In the genomic region with DNA sequence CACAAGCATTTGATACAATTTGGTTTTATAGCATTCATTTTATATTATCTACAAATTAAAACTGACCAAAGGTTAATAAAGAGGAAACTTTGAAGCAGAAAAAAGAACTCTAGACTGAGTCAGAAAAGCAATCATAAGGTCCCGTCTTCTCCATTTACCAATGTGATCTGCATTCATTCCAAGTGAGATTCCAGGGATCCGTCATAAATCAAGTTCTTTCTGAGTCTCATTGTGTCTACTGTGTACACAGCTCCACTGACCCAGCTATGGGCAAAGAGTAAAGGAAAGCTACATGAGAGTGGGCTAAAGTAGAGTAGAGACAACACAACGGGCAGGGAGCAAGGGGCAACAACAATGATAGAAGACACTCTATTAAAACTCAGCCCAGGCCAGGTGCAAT, we compare ENCODE assay signal across 20 cellular contexts. TPM values are rescaled to one million over a fixed set of nuclear protein-coding genes. Genes with fewer than 3 reads are reported as not detected.
DNase-seq lines count a peak whose midpoint lies in the region; ATAC-seq and TF ChIP-seq lines count a peak whose summit lies in the region.
"Had no signal": no experiment of that assay in that cellular context is flagged by ENCODE, and none has a peak within 500 bp of the region (broad histone marks: within the 10 kb centered on the region; RNA-seq: fewer than 3 reads in every experiment).

No MANE protein-coding gene starts in this region.

- H3F3A ChIP-seq in neural progenitor cell (ENCODE audit: low read depth) (peaks cover 5% of the 10 kb centered on the region), smooth muscle cell (ENCODE audit: low read depth) (peaks cover 5% of the 10 kb centered on the region)

- H4K20me1 ChIP-seq in osteoblast (ENCODE audit: insufficient read depth, low read length) (peaks cover 16% of the 10 kb centered on the region), neural progenitor cell (ENCODE audit: low read depth) (no peaks in the 10 kb centered on the region), smooth muscle cell (ENCODE audit: low read depth) (peaks cover 96% of the 10 kb centered on the region)

- H3K27ac Mint-ChIP-seq in activated CD4-positive, alpha-beta T cell treated with anti-CD3 and anti-CD28 coated beads for 36 hours = no peak overlapping the region
- no peak overlapping the region for H3K27ac Mint-ChIP-seq in neural progenitor cell
- H3K27ac Mint-ChIP-seq: B cell; CD8-positive, alpha-beta T cell had no signal

- H3K27ac ChIP-seq in osteoblast (ENCODE audit: low read depth, low read length) = no peak overlapping the region
- H3K27ac ChIP-seq in gastrocnemius medialis = peak overlapping the region in 1 of 4 donors; percentile 4
- H3K27ac ChIP-seq in neural progenitor cell = no peak overlapping the region
- H3K27ac ChIP-seq in suprapubic skin = no peak overlapping the region
- no peak overlapping the region for H3K27ac ChIP-seq in smooth muscle cell (ENCODE audit: low read depth)
- H3K27ac ChIP-seq: 22Rv1, BLaER1, C4-2B, GM23248 had no signal

- DNase-seq in NCI-H69 (lab: John Stamatoyannopoulos, UW) (peak; percentile 21), left kidney (ENCODE audit: low read depth, low spot score) (peak; percentile 29), osteoblast (ENCODE audit: insufficient read length, low spot score, missing footprints) (peak; percentile 18), gastrocnemius medialis (no peak), neural progenitor cell (ENCODE audit: low spot score) (no peak), suprapubic skin (ENCODE audit: low spot score in 2 of 2) (no peak), smooth muscle cell (lab: John Stamatoyannopoulos, UW; ENCODE audit: unreplicated experiment) (no peak)
- no peak for DNase-seq in activated CD4-positive, alpha-beta T cell treated with anti-CD3 and anti-CD28 coated beads for 36 hours
- DNase-seq: Caco-2; CD4-positive, CD25-positive, alpha-beta regulatory T cell; CD8-positive, alpha-beta T cell; DMS153; DND-41; GM23248; H7; HCEC 1CT had no signal

- H3K36me3 ChIP-seq in osteoblast (ENCODE audit: insufficient read depth, low read length) (no peaks in the 10 kb centered on the region), gastrocnemius medialis (no peaks in the 10 kb centered on the region), neural progenitor cell (no peaks in the 10 kb centered on the region), suprapubic skin (no peaks in the 10 kb centered on the region), smooth muscle cell (ENCODE audit: low read depth) (no peaks in the 10 kb centered on the region)

- no peak overlapping the region for H2AFZ ChIP-seq in osteoblast (ENCODE audit: low read length)
- no peak overlapping the region for H2AFZ ChIP-seq in neural progenitor cell (replicated peaks)
- no peak overlapping the region for H2AFZ ChIP-seq in smooth muscle cell (ENCODE audit: low read depth)
- H2AFZ ChIP-seq: GM23248 had no signal

- H3K9me3 Mint-ChIP-seq in activated CD4-positive, alpha-beta T cell treated with anti-CD3 and anti-CD28 coated beads for 36 hours (ENCODE audit: low read depth) = no peaks in the 10 kb centered on the region
- H3K9me3 Mint-ChIP-seq in neural progenitor cell = no peaks in the 10 kb centered on the region
- H3K9me3 Mint-ChIP-seq: CD4-positive, CD25-positive, alpha-beta regulatory T cell; CD8-positive, alpha-beta T cell had no signal

- peak; percentile 65 to 90 for ATAC-seq in gastrocnemius medialis
- no peak for ATAC-seq in activated CD4-positive, alpha-beta T cell treated with anti-CD3 and anti-CD28 coated beads for 36 hours
- ATAC-seq: CD8-positive, alpha-beta T cell had no signal

- peaks cover 29% of the 10 kb centered on the region for H3K4me1 Mint-ChIP-seq in activated CD4-positive, alpha-beta T cell treated with anti-CD3 and anti-CD28 coated beads for 36 hours
- peaks cover 7% of the 10 kb centered on the region for H3K4me1 Mint-ChIP-seq in neural progenitor cell

- H3K27me3 ChIP-seq in osteoblast (ENCODE audit: insufficient read depth, low read length) (no peaks in the 10 kb centered on the region), gastrocnemius medialis (no peaks in the 10 kb centered on the region), neural progenitor cell (no peaks in the 10 kb centered on the region), suprapubic skin (no peaks in the 10 kb centered on the region), smooth muscle cell (ENCODE audit: low read depth) (no peaks in the 10 kb centered on the region)
- H3K27me3 ChIP-seq: BLaER1 had no signal

- intact Hi-C loops in gastrocnemius medialis (cut with DNase I; ENCODE audit: low total_unique reads) = no loop called here
- intact Hi-C loops in activated CD4-positive, alpha-beta T cell treated with anti-CD3 and anti-CD28 coated beads for 36 hours (cut with DNase I, micrococcal nuclease) = no loop called here

- WGBS in suprapubic skin = 93% methylated on average over 3 of the region's 3 CpGs
- WGBS in smooth muscle cell (ENCODE audit: low lambda C conversion rate) = 96% methylated on average over 3 of the region's 3 CpGs

- H3K4me3 ChIP-seq in osteoblast (ENCODE audit: insufficient read depth, low read length) (no peak overlapping the region), gastrocnemius medialis (no peak overlapping the region), neural progenitor cell (no peak overlapping the region), suprapubic skin (no peak overlapping the region), smooth muscle cell (no peak overlapping the region)
- H3K4me3 ChIP-seq: BLaER1, GM23248 had no signal

- POLR2A ChIA-PET in activated CD4-positive, alpha-beta T cell treated with anti-CD3 and anti-CD28 coated beads for 36 hours (lab: Charles Lee) = no interaction called here

- H3K4me1 ChIP-seq in osteoblast (ENCODE audit: insufficient read depth, low read length) = no peaks in the 10 kb centered on the region
- H3K4me1 ChIP-seq in gastrocnemius medialis = peaks cover 0 to 15% of the 10 kb centered on the region in 2 donors
- peaks cover 8% of the 10 kb centered on the region for H3K4me1 ChIP-seq in neural progenitor cell
- no peaks in the 10 kb centered on the region for H3K4me1 ChIP-seq in suprapubic skin
- peaks cover 5% of the 10 kb centered on the region for H3K4me1 ChIP-seq in smooth muscle cell (ENCODE audit: low read depth)
- H3K4me1 ChIP-seq: BLaER1 had no signal

- TF ChIP-seq CTCF in osteoblast (IDR thresholded peaks at IDR 0.05; ENCODE audit: extremely low read depth, low read depth, low read length) (no peak), gastrocnemius medialis (IDR thresholded peaks at IDR 0.05 in 4 of 5, conservative IDR thresholded peaks at IDR 0.05 in 1 of 5) (no peak), neural progenitor cell (IDR thresholded peaks at IDR 0.05) (no peak), suprapubic skin (IDR thresholded peaks at IDR 0.05) (no peak), smooth muscle cell (IDR thresholded peaks at IDR 0.05; ENCODE audit: borderline replicate concordance, insufficient read depth, poor library complexity, severe bottlenecking) (no peak)

- H3K79me2 ChIP-seq in osteoblast (ENCODE audit: insufficient read depth, low read length) = peaks cover 44% of the 10 kb centered on the region
- peaks cover 96% of the 10 kb centered on the region for H3K79me2 ChIP-seq in neural progenitor cell (ENCODE audit: low read depth)
- peaks cover 91% of the 10 kb centered on the region for H3K79me2 ChIP-seq in smooth muscle cell (ENCODE audit: low read depth)

- no peak overlapping the region for H3K4me2 ChIP-seq in osteoblast (ENCODE audit: insufficient read depth, low read length)
- no peak overlapping the region for H3K4me2 ChIP-seq in neural progenitor cell
- H3K4me2 ChIP-seq in smooth muscle cell = no peak overlapping the region
- H3K4me2 ChIP-seq: BLaER1 had no signal

- no peaks in the 10 kb centered on the region for H3K9me3 ChIP-seq in osteoblast (ENCODE audit: low read depth, low read length)
- no peaks in the 10 kb centered on the region for H3K9me3 ChIP-seq in gastrocnemius medialis
- no peaks in the 10 kb centered on the region for H3K9me3 ChIP-seq in neural progenitor cell (ENCODE audit: low read depth)
- H3K9me3 ChIP-seq in suprapubic skin = no peaks in the 10 kb centered on the region
- no peaks in the 10 kb centered on the region for H3K9me3 ChIP-seq in smooth muscle cell (replicated peaks; ENCODE audit: low read depth)
- H3K9me3 ChIP-seq: BLaER1, Caco-2 had no signal

- CTCF ChIA-PET in activated CD4-positive, alpha-beta T cell treated with anti-CD3 and anti-CD28 coated beads for 36 hours (lab: Charles Lee) = no interaction called here

- no peak overlapping the region for H3K4me3 Mint-ChIP-seq in activated CD4-positive, alpha-beta T cell treated with anti-CD3 and anti-CD28 coated beads for 36 hours
- H3K4me3 Mint-ChIP-seq in neural progenitor cell = no peak overlapping the region
- H3K4me3 Mint-ChIP-seq: B cell; CD4-positive, CD25-positive, alpha-beta regulatory T cell; CD8-positive, alpha-beta T cell had no signal

- TF ChIP-seq POLR2A in gastrocnemius medialis (IDR thresholded peaks at IDR 0.05) (no peak), suprapubic skin (IDR thresholded peaks at IDR 0.05) (no peak)

- H3K9ac ChIP-seq in neural progenitor cell (no peak overlapping the region), smooth muscle cell (ENCODE audit: low read depth) (no peak overlapping the region)
- H3K9ac ChIP-seq: BLaER1, GM23248 had no signal

- H3K36me3 Mint-ChIP-seq in activated CD4-positive, alpha-beta T cell treated with anti-CD3 and anti-CD28 coated beads for 36 hours (ENCODE audit: low read depth) = peaks cover 6% of the 10 kb centered on the region
- peaks cover 14% of the 10 kb centered on the region for H3K36me3 Mint-ChIP-seq in neural progenitor cell

- H3K27me3 Mint-ChIP-seq in activated CD4-positive, alpha-beta T cell treated with anti-CD3 and anti-CD28 coated beads for 36 hours = no peaks in the 10 kb centered on the region
- H3K27me3 Mint-ChIP-seq in neural progenitor cell (ENCODE audit: insufficient read depth, low read depth) = no peaks in the 10 kb centered on the region
- H3K27me3 Mint-ChIP-seq: B cell; CD4-positive, CD25-positive, alpha-beta regulatory T cell had no signal

- in situ Hi-C loops in gastrocnemius medialis (cut with MboI; ENCODE audit: low sequenced_read_pairs in 4 of 4) = no loop called here

- TF ChIP-seq EP300 in suprapubic skin (IDR thresholded peaks at IDR 0.05) = no peak

RNA-seq across cellular contexts. Expression of a gene that starts 15.3 kb away (rescaled TPM):
- total RNA-seq in osteoblast (28.2 and 30.9 TPM in 2 replicates), gastrocnemius medialis (10 to 100 TPM; 15.9 to 29.3 (median 21.4) TPM), neural progenitor cell (ENCODE audit: low replicate concordance) (19.3 and 36.7 TPM in 2 replicates), suprapubic skin (10 to 100 TPM; 17.7 to 40.1 (median 22.2) TPM), smooth muscle cell (32.5 and 39.3 TPM in 2 replicates)
- 10 to 100 TPM; 12.7 to 17.5 TPM for total RNA-seq in activated CD4-positive, alpha-beta T cell treated with anti-CD3 and anti-CD28 coated beads for 36 hours
- polyA plus RNA-seq in smooth muscle cell = 10.8 and 13.0 TPM in 2 replicates

Comparison
In these comparisons a context has a peak if more than half of its experiments do, and no peak if none do; other contexts are left out.
1. DNase-seq: peak in NCI-H69 (single experiment), left kidney (single experiment) and osteoblast (single experiment); none in gastrocnemius medialis (0 of 2), activated CD4-positive, alpha-beta T cell treated with anti-CD3 and anti-CD28 coated beads for 36 hours (single experiment), neural progenitor cell (single experiment), suprapubic skin (0 of 2) and smooth muscle cell (single experiment).